Comparison of ENCODE assay signal across 24 cellular contexts in the genomic region with DNA sequence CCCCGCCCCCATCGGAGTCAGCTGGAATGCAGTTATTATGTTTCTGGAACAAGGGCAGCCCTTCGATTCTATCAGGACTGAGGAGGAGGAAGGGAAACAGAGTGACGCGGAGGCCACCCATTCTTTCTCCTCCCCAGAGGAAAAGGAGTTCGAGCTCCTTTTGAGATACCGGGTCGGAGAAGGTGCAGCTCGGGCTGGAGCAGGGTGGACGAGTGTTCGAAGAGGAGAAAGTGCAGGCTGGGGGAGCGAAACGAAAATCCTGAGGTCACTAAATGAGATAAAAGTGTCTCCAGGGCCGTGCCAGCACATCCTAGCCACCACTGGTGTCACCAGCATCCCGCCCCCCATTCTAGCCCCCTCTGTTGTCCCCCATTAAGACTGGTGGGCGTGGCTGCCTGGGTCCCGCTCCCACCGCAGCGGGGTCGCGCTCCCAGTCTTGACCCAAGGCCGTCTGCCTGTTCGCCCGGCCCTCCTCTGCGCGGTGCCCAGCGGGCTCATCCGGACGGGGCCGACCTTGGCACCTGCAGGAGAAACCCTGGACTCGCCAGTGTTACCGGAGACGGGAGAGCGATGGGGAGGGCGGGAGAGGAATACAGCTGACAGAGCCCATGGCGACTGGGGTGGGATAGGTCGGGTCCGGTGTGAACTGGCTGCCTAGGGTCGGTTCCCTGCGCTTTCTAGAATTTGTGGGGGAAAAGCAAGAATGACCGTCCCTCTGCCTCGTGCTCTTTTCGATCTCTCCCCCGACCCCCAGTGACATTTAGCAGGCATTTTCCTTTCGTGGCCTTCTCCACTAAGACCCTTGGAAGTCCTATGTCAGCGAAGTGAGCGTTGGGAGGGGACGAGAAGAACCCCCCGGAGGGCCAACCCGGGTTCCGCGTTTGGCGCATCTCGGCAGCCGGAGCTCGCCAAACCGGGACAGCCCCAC. TPM values are rescaled to one million over a fixed set of nuclear protein-coding genes. Genes with fewer than 3 reads are reported as not detected.
DNase-seq lines count a peak whose midpoint lies in the region; ATAC-seq and TF ChIP-seq lines count a peak whose summit lies in the region.
"Had no signal": no experiment of that assay in that cellular context is flagged by ENCODE, and none has a peak within 500 bp of the region (broad histone marks: within the 10 kb centered on the region; RNA-seq: fewer than 3 reads in every experiment).

No MANE protein-coding gene starts in this region.

- H3K4me3 ChIP-seq in mammary epithelial cell (replicated peaks in 1 of 3; ENCODE audit: insufficient read depth in 1 of 3, low read depth in 2 of 3, low read length in 3 of 3) = no peak overlapping the region
- peak overlapping the region; percentile 38 for H3K4me3 ChIP-seq in mucosa of stomach (ENCODE audit: low read length)
- H3K4me3 ChIP-seq: uterus had no signal

- H3K27ac Mint-ChIP-seq in MCF 10A (ENCODE audit: low read depth, unreplicated experiment) (no peak overlapping the region), endothelial cell (ENCODE audit: unreplicated experiment) (no peak overlapping the region)
- H3K27ac Mint-ChIP-seq: CD4-positive, alpha-beta T cell; HFFc6; natural killer cell treated with Interleukin-12 subunit alpha and Interleukin-12 subunit beta and Interleukin-15 and Interleukin-18, amount 100 ng/mL, for 72 hours had no signal

- H3K27me3 Mint-ChIP-seq in MCF 10A (ENCODE audit: insufficient read depth, unreplicated experiment) (peaks cover 91% of the 10 kb centered on the region), endothelial cell (ENCODE audit: unreplicated experiment) (peaks cover 29% of the 10 kb centered on the region)

- dilution Hi-C loops in mammary epithelial cell (cut with HindIII; ENCODE audit: low sequenced_read_pairs) = no loop called here

- H3K36me3 Mint-ChIP-seq in MCF 10A (ENCODE audit: insufficient read depth, unreplicated experiment) = no peaks in the 10 kb centered on the region
- H3K36me3 Mint-ChIP-seq in endothelial cell (ENCODE audit: low read depth, unreplicated experiment) = no peaks in the 10 kb centered on the region

- H3K4me2 ChIP-seq in mammary epithelial cell (ENCODE audit: insufficient read depth, low read depth, low read length) = no peak overlapping the region
- H3K4me2 ChIP-seq: SK-N-SH had no signal

- H4K20me1 ChIP-seq in mammary epithelial cell (ENCODE audit: insufficient read depth, low read length) = peaks cover 2% of the 10 kb centered on the region

- 15% methylated on average over 15 of the region's 57 CpGs for WGBS in mammary epithelial cell (ENCODE audit: low coverage, missing lambda C conversion rate)

- H3K36me3 ChIP-seq in mammary epithelial cell (ENCODE audit: insufficient read depth, low read length) (no peaks in the 10 kb centered on the region), mucosa of stomach (ENCODE audit: control insufficient read depth, insufficient read depth, low read length) (no peaks in the 10 kb centered on the region)
- H3K36me3 ChIP-seq: uterus had no signal

- in situ Hi-C loops in mammary epithelial cell (cut with MboI; ENCODE audit: low sequenced_read_pairs in 2 of 2) = no loop called here

- intact Hi-C loops in MCF 10A (cut with micrococcal nuclease) = no loop called here
- intact Hi-C loops in mammary epithelial cell (cut with micrococcal nuclease) = no loop called here

- H3K27me3 ChIP-seq in mammary epithelial cell (ENCODE audit: insufficient read depth, low read length) (peaks cover 71% of the 10 kb centered on the region), mucosa of stomach (ENCODE audit: control insufficient read depth, insufficient read depth, low read length) (peaks cover 13% of the 10 kb centered on the region)

- H3K4me1 ChIP-seq in mammary epithelial cell (ENCODE audit: insufficient read depth, low read length) (no peaks in the 10 kb centered on the region), mucosa of stomach (ENCODE audit: control insufficient read depth, insufficient read depth, low read length) (peaks cover 42% of the 10 kb centered on the region)
- H3K4me1 ChIP-seq: uterus had no signal

- DNase-seq in MCF 10A (ENCODE audit: unreplicated experiment) (no peak), mammary epithelial cell (no peak), endothelial cell (ENCODE audit: low spot score) (no peak), glomerular visceral epithelial cell (ENCODE audit: extremely low spot score) (no peak), T-helper 1 cell (no peak), UCSD-AML1 (lab: John Stamatoyannopoulos, UW; ENCODE audit: unreplicated experiment) (no peak)
- DNase-seq: activated CD4-positive, alpha-beta T cell treated with anti-CD3 and anti-CD28 coated beads for 48 hours; activated naive CD4-positive, alpha-beta T cell treated with Interleukin-2 at 50 U/mL for 16 hours; aorta; CD4-positive, alpha-beta T cell; HFFc6; MV-4-11; NCI-H187 treated with DMSO at 0.1 percent for 48 hours; PC-3; SK-N-SH; stimulated activated CD4-positive, alpha-beta T cell treated with anti-CD3 and anti-CD28 coated beads, Interleukin-12 subunit alpha, Interleukin-12 subunit beta, amount 100 ng/mL, for 4 hours; stimulated activated naive CD4-positive, alpha-beta T cell; uterus had no signal

- TF ChIP-seq CTCF in MCF 10A (IDR thresholded peaks at IDR 0.05; ENCODE audit: unreplicated experiment) = no peak
- no peak for TF ChIP-seq CTCF in mammary epithelial cell (conservative IDR thresholded peaks at IDR 0.05 in 1 of 2, IDR thresholded peaks at IDR 0.05 in 1 of 2; ENCODE audit: extremely low read depth in 1 of 2, insufficient read depth in 1 of 2, low read depth in 1 of 2, low read length in 2 of 2)
- TF ChIP-seq CTCF in endothelial cell (IDR thresholded peaks at IDR 0.05; ENCODE audit: unreplicated experiment) = no peak

- H3K4me3 Mint-ChIP-seq in MCF 10A (ENCODE audit: unreplicated experiment) (peak overlapping the region; percentile 24), endothelial cell (ENCODE audit: unreplicated experiment) (peak overlapping the region; percentile 82)
- H3K4me3 Mint-ChIP-seq: CD4-positive, alpha-beta T cell; HFFc6; natural killer cell treated with Interleukin-12 subunit alpha and Interleukin-12 subunit beta and Interleukin-15 and Interleukin-18, amount 100 ng/mL, for 72 hours had no signal

- H3K4me1 Mint-ChIP-seq in MCF 10A (ENCODE audit: insufficient read depth, unreplicated experiment) (peaks cover 15% of the 10 kb centered on the region), endothelial cell (ENCODE audit: unreplicated experiment) (peaks cover 21% of the 10 kb centered on the region)

- no peaks in the 10 kb centered on the region for H3K79me2 ChIP-seq in mammary epithelial cell (ENCODE audit: insufficient read depth, low read length)

- POLR2A ChIA-PET in MCF 10A (lab: Yijun Ruan, JAX) = no interaction called here

- BruUV-seq in MCF 10A (replicated peaks; lab: Mats Ljungman, UMichigan) (no TSS peak), mammary epithelial cell (replicated peaks; lab: Mats Ljungman, UMichigan) (no TSS peak)

- H3K9ac ChIP-seq in mammary epithelial cell (ENCODE audit: insufficient read depth, low read length) = no peak overlapping the region
- H3K9ac ChIP-seq in mucosa of stomach (ENCODE audit: low read length) = peak overlapping the region; percentile 81
- H3K9ac ChIP-seq: SK-N-SH had no signal

- H3K27ac ChIP-seq in mammary epithelial cell (ENCODE audit: insufficient read depth, low read depth, low read length) = no peak overlapping the region
- H3K27ac ChIP-seq: uterus had no signal

- H3K9me3 Mint-ChIP-seq in MCF 10A (ENCODE audit: unreplicated experiment) (no peaks in the 10 kb centered on the region), endothelial cell (ENCODE audit: unreplicated experiment) (peaks cover 7% of the 10 kb centered on the region)
- H3K9me3 Mint-ChIP-seq: HFFc6 had no signal

- CTCF ChIA-PET in MCF 10A (lab: Yijun Ruan, JAX) (interaction anchor here (1.1 to 1.9 kb wide), 2 partner anchors 182 to 189 kb away, joined by 3 to 4 read pairs; no protein-coding TSS in a partner anchor), mammary epithelial cell (lab: Charles Lee; ENCODE audit: low non-redundant PET) (no interaction called here)

- H3K9me3 ChIP-seq in mammary epithelial cell (replicated peaks; ENCODE audit: insufficient read depth, low read length) = no peaks in the 10 kb centered on the region
- no peaks in the 10 kb centered on the region for H3K9me3 ChIP-seq in mucosa of stomach (ENCODE audit: control insufficient read depth, low read length)
- H3K9me3 ChIP-seq: SK-N-SH, uterus had no signal

- H2AFZ ChIP-seq in mammary epithelial cell (ENCODE audit: low read depth, low read length) = no peak overlapping the region

- ATAC-seq in HG02938 (IDR thresholded peaks at IDR 0.05; ENCODE audit: unreplicated experiment) = no peak
- ATAC-seq: natural killer cell treated with Interleukin-12 subunit alpha and Interleukin-12 subunit beta and Interleukin-15 and Interleukin-18, amount 100 ng/mL, for 72 hours; PC-3 had no signal

RNA-seq across cellular contexts. Expression of gene FOXA2, which starts 16.2 kb away (rescaled TPM):
- total RNA-seq in MCF 10A (2022) (1.1 and 1.4 TPM in 2 replicates), mammary epithelial cell (1 to 10 TPM in 1 of 2 donors, not detected in 1; 1.0 TPM), endothelial cell (ENCODE audit: unreplicated experiment) (0.59 TPM)
- 1.0 TPM for polyA plus RNA-seq in mammary epithelial cell
- polyA minus RNA-seq in mammary epithelial cell = 0.93 TPM
- total RNA-seq: aorta; CD4-positive, alpha-beta T cell; chondrocyte; fibroblast of villous mesenchyme; HFFc6; lung microvascular endothelial cell; natural killer cell treated with Interleukin-12 subunit alpha and Interleukin-12 subunit beta and Interleukin-15 and Interleukin-18, amount 100 ng/mL, for 72 hours had no signal
- polyA plus RNA-seq: SK-N-SH had no signal
